24 cellular contexts compared by ENCODE assay signal in genomic region chr15:41473418-41473817, GRCh38. TPM values are rescaled to one million over a fixed set of nuclear protein-coding genes. Genes with fewer than 3 reads are reported as not detected.
DNase-seq lines count a peak whose midpoint lies in the region; ATAC-seq, FAIRE-seq and TF ChIP-seq lines count a peak whose summit lies in the region.
"Had no signal": no experiment of that assay in that cellular context is flagged by ENCODE, and none has a peak within 500 bp of the region (broad histone marks: within the 10 kb centered on the region; RNA-seq: fewer than 3 reads in every experiment).

No MANE protein-coding gene starts in this region.

- no peak for TF ChIP-seq EP300 in HepG2 (IDR thresholded peaks at IDR 0.05; ENCODE audit: low read depth in 2 of 2, low read length in 2 of 2)
- TF ChIP-seq EP300 in HepG2 (CRISPR knock-in tag; IDR thresholded peaks at IDR 0.05; ENCODE audit: borderline replicate concordance) = no peak

- H3K79me2 ChIP-seq in HepG2 (ENCODE audit: insufficient read depth, low read length) = no peaks in the 10 kb centered on the region

- intact Hi-C loops in kidney (cut with DNase I) (no loop called here), HepG2 (cut with micrococcal nuclease; ENCODE audit: unreplicated experiment) (no loop called here), left ventricle myocardium superior (cut with micrococcal nuclease) (no loop called here)

- H2AFZ ChIP-seq in HepG2 (ENCODE audit: low read length) = no peak overlapping the region

- peak; percentile 62; the same call in 2 of the 3 replicates for ATAC-seq in HepG2
- no peak for ATAC-seq in left ventricle myocardium superior
- ATAC-seq: A549 had no signal

- no peak for TF ChIP-seq CTCF in 22Rv1 (IDR thresholded peaks at IDR 0.05)
- TF ChIP-seq CTCF in kidney (IDR thresholded peaks at IDR 0.05; ENCODE audit: borderline replicate concordance, extremely low read depth, insufficient read depth) = no peak
- no peak for TF ChIP-seq CTCF in HepG2 (CRISPR knock-in tag; IDR thresholded peaks at IDR 0.05)
- TF ChIP-seq CTCF in right atrium auricular region (IDR thresholded peaks at IDR 0.05) = no peak

- H3K27me3 ChIP-seq in HepG2 (ENCODE audit: control insufficient read depth in 1 of 2, insufficient read depth in 2 of 2, low read length in 2 of 2) (no peaks in the 10 kb centered on the region), small intestine (ENCODE audit: control insufficient read depth in 2 of 2, insufficient read depth in 2 of 2, low read length in 2 of 2) (no peaks in the 10 kb centered on the region), right atrium auricular region (no peaks in the 10 kb centered on the region)
- H3K27me3 ChIP-seq: BE2C; BLaER1 treated with 17β-estradiol and CSF1 and Interleukin-3, amounts not matched to agents 10 nM and 100 nM had no signal

- no peaks in the 10 kb centered on the region for H4K20me1 ChIP-seq in HepG2 (ENCODE audit: insufficient read depth, low read length)

- TF ChIP-seq RAD21 in HepG2 (CRISPR knock-in tag; IDR thresholded peaks at IDR 0.05) = no peak

- CTCF ChIA-PET in HepG2 (lab: Yijun Ruan, JAX; ENCODE audit: low intra/inter-chr PET ratio, low total read pairs) = no interaction called here

- peaks cover 43 to 61% of the 10 kb centered on the region in 2 donors for H3K36me3 ChIP-seq in kidney (ENCODE audit: control insufficient read depth in 1 of 2, insufficient read depth in 2 of 2, low read length in 2 of 2)
- peaks cover 24 to 62% of the 10 kb centered on the region in 2 experiments; a peak in 4 of 5 replicates for H3K36me3 ChIP-seq in HepG2 (replicated peaks in 1 of 2; ENCODE audit: control insufficient read depth in 1 of 2, insufficient read depth in 2 of 2, low read length in 2 of 2)
- peaks cover 19 to 26% of the 10 kb centered on the region in 2 donors for H3K36me3 ChIP-seq in small intestine (ENCODE audit: control insufficient read depth in 2 of 2, insufficient read depth in 2 of 2, low read length in 2 of 2)
- H3K36me3 ChIP-seq in right atrium auricular region = peaks cover 80% of the 10 kb centered on the region

- no peak overlapping the region for H3K4me2 ChIP-seq in HepG2 (ENCODE audit: low read depth, low read length)
- H3K4me2 ChIP-seq: A549; BLaER1 treated with 17β-estradiol and CSF1 and Interleukin-3, amounts not matched to agents 10 nM and 100 nM had no signal

- in situ Hi-C loops in HepG2 (cut with HindIII; ENCODE audit: extremely low pct_ligation_motif_present, low pct_unique_long_range_greater_than_20kb) = no loop called here

- no TSS peak for BruUV-seq in HepG2 (replicated peaks; lab: Mats Ljungman, UMichigan)

- H3K27ac ChIP-seq in 22Rv1 = 0 out of 2 replicates have a peak overlapping the region, but pooled peaks have one; percentile 58
- no peak overlapping the region for H3K27ac ChIP-seq in kidney (ENCODE audit: low read depth in 2 of 2, low read length in 2 of 2)
- H3K27ac ChIP-seq in HepG2 (ENCODE audit: extremely low read length, insufficient read depth, low read length) = no peak overlapping the region
- H3K27ac ChIP-seq in small intestine (ENCODE audit: low read depth in 1 of 2, low read length in 1 of 2) = no peak overlapping the region
- H3K27ac ChIP-seq in right atrium auricular region = no peak overlapping the region
- H3K27ac ChIP-seq: A549; BLaER1 treated with 17β-estradiol and CSF1 and Interleukin-3, amounts not matched to agents 10 nM and 100 nM had no signal

- TF ChIP-seq POLR2A in HepG2 (IDR thresholded peaks at IDR 0.05; ENCODE audit: insufficient read depth in 1 of 2, low read depth in 2 of 2, low read length in 2 of 2) = no peak

- no peaks in the 10 kb centered on the region for H3K9me3 ChIP-seq in kidney (ENCODE audit: control insufficient read depth in 1 of 2, low read length in 2 of 2)
- H3K9me3 ChIP-seq in HepG2 (ENCODE audit: low read length) = no peaks in the 10 kb centered on the region
- H3K9me3 ChIP-seq in small intestine (ENCODE audit: control insufficient read depth, low read depth) = no peaks in the 10 kb centered on the region
- H3K9me3 ChIP-seq in right atrium auricular region = no peaks in the 10 kb centered on the region
- H3K9me3 ChIP-seq: A549; BE2C; BLaER1 treated with 17β-estradiol and CSF1 and Interleukin-3, amounts not matched to agents 10 nM and 100 nM; HAP-1 had no signal

- no peak for FAIRE-seq in kidney (lab: Jason Lieb, UNC)
- no peak for FAIRE-seq in HepG2 (lab: Jason Lieb, UNC)
- FAIRE-seq in small intestine (lab: Jason Lieb, UNC) = no peak
- FAIRE-seq: A549, G401.6, GM12892, H54 had no signal

- H3K4me3 ChIP-seq in kidney (ENCODE audit: low read length in 2 of 2) = no peak overlapping the region
- no peak overlapping the region for H3K4me3 ChIP-seq in HepG2 (replicated peaks in 1 of 3; ENCODE audit: insufficient read depth in 1 of 3, low read depth in 2 of 3, low read length in 3 of 3)
- no peak overlapping the region for H3K4me3 ChIP-seq in small intestine (ENCODE audit: low read depth in 1 of 2, low read length in 2 of 2)
- H3K4me3 ChIP-seq in right atrium auricular region = no peak overlapping the region
- H3K4me3 ChIP-seq: A549; BLaER1 treated with 17β-estradiol and CSF1 and Interleukin-3, amounts not matched to agents 10 nM and 100 nM; HAP-1 had no signal

- H3K4me1 ChIP-seq in kidney (ENCODE audit: control insufficient read depth in 1 of 2, insufficient read depth in 1 of 2, low read depth in 1 of 2, low read length in 2 of 2) = no peaks in the 10 kb centered on the region
- peaks cover 7% of the 10 kb centered on the region; the same call in 1 of the 2 replicates for H3K4me1 ChIP-seq in HepG2 (ENCODE audit: insufficient read depth, low read length)
- H3K4me1 ChIP-seq in small intestine (ENCODE audit: control insufficient read depth in 2 of 2, insufficient read depth in 1 of 2, low read depth in 1 of 2, low read length in 1 of 2) = no peaks in the 10 kb centered on the region
- no peaks in the 10 kb centered on the region for H3K4me1 ChIP-seq in right atrium auricular region
- H3K4me1 ChIP-seq: BE2C, HAP-1 had no signal

- DNase-seq in kidney (peak; percentile 8), HepG2 (ENCODE audit: low spot score) (no peak), small intestine (peak; percentile 93), right atrium auricular region (ENCODE audit: low spot score) (no peak), left ventricle myocardium superior (no peak), NCI-H446 treated with DMSO at 0.1 percent for 48 hours (lab: John Stamatoyannopoulos, UW) (no peak)
- DNase-seq: 8988T; ACHN; AML-193; BE2C; Calu3; CD4-positive, alpha-beta memory T cell; COR-L47; DMS153; DND-41; GOT3; HFFc6 had no signal

- 79% methylated on average over 11 of the region's 11 CpGs for WGBS in HepG2 (ENCODE audit: low lambda C conversion rate)
- 47 to 78% (median 65%) methylated on average over 11 of the region's 11 CpGs for WGBS in small intestine, 3 donors

- POLR2A ChIA-PET in HepG2 (lab: Yijun Ruan, JAX) = no interaction called here

- H3K9ac ChIP-seq in kidney (ENCODE audit: low read length in 2 of 2) (no peak overlapping the region), HepG2 (ENCODE audit: insufficient read depth, low read depth, low read length) (no peak overlapping the region)
- H3K9ac ChIP-seq: BLaER1 treated with 17β-estradiol and CSF1 and Interleukin-3, amounts not matched to agents 10 nM and 100 nM had no signal

RNA-seq across cellular contexts. Expression of gene ITPKA, which starts 20.3 kb away (rescaled TPM):
- total RNA-seq in kidney (0.66 TPM), HepG2 (2016; rRNA removed; fragmentation: Illumina TruSeq; extraction: Trizol) (29.7 and 41.3 TPM in 2 replicates), right atrium auricular region (under 1 TPM in 1 of 2 donors, not detected in 1; 0.90 TPM), left ventricle myocardium superior (6.0 TPM)
- polyA plus RNA-seq in kidney (ENCODE audit: insufficient read depth, low read depth, low replicate concordance) (not detected), HepG2 (2011; rRNA removed) (13.2 and 16.4 TPM in 2 replicates), small intestine (10 to 100 TPM; 30.3 to 93.9 (median 49.4) TPM)
- total RNA-seq in HepG2 (2016; cell fraction: cytosol; rRNA removed; fragmentation: Illumina TruSeq; extraction: Trizol; ENCODE audit: low read depth) = 18.2 and 21.9 TPM in 2 replicates
- total RNA-seq in HepG2 (2016; cell fraction: insoluble cytoplasmic fraction; rRNA removed; fragmentation: Illumina TruSeq; extraction: Trizol) = 29.5 and 42.6 TPM in 2 replicates
- total RNA-seq in HepG2 (2016; cell fraction: membrane; rRNA removed; fragmentation: Illumina TruSeq; extraction: Trizol) = 35.6 and 37.8 TPM in 2 replicates
- 20.4 and 24.5 TPM in 2 replicates for total RNA-seq in HepG2 (2016; cell fraction: nucleus; rRNA removed; fragmentation: Illumina TruSeq; extraction: Trizol)
- polyA plus RNA-seq in HepG2 (2011; cell fraction: cytosol; rRNA removed) = 16.8 and 21.5 TPM in 2 replicates
- polyA plus RNA-seq in HepG2 (2011; cell fraction: nucleus; rRNA removed) = 31.6 and 37.7 TPM in 2 replicates
- 11.4 and 12.0 TPM in 2 replicates for polyA plus RNA-seq in HepG2 (2012)
- 20.8 and 23.5 TPM in 2 replicates for polyA plus RNA-seq in HepG2 (2016; cell fraction: cytosol; fragmentation: Illumina TruSeq; extraction: Trizol; ENCODE audit: low read depth)
- 34.6 and 34.9 TPM in 2 replicates for polyA plus RNA-seq in HepG2 (2016; cell fraction: insoluble cytoplasmic fraction; fragmentation: Illumina TruSeq; extraction: Trizol; ENCODE audit: low read depth)
- polyA plus RNA-seq in HepG2 (2016; cell fraction: membrane; fragmentation: Illumina TruSeq; extraction: Trizol; ENCODE audit: low read depth) = 30.1 and 33.1 TPM in 2 replicates
- polyA plus RNA-seq in HepG2 (2016; cell fraction: nucleus; fragmentation: Illumina TruSeq; extraction: Trizol; ENCODE audit: insufficient read depth, low read depth) = 50.2 and 55.6 TPM in 2 replicates
- 1.6 and 25.3 TPM in 2 replicates for polyA minus RNA-seq in HepG2 (2011; rRNA and poly(A)+ RNA removed; ENCODE audit: low replicate concordance)
- 14.9 and 16.9 TPM in 2 replicates for polyA minus RNA-seq in HepG2 (2011; cell fraction: cytosol; rRNA and poly(A)+ RNA removed)
- polyA minus RNA-seq in HepG2 (2011; cell fraction: nucleus; rRNA and poly(A)+ RNA removed) = 6.8 and 9.9 TPM in 2 replicates

RNA-seq across cellular contexts. Expression of gene LTK, which starts 40.2 kb away (rescaled TPM):
- 0.91 TPM for total RNA-seq in kidney
- polyA plus RNA-seq in kidney (ENCODE audit: insufficient read depth, low read depth, low replicate concordance) = 6.7 TPM
- not detected in 2 replicates for total RNA-seq in HepG2 (2016; rRNA removed; fragmentation: Illumina TruSeq; extraction: Trizol)
- total RNA-seq in HepG2 (2016; cell fraction: cytosol; rRNA removed; fragmentation: Illumina TruSeq; extraction: Trizol; ENCODE audit: low read depth) = not detected in 2 replicates
- total RNA-seq in HepG2 (2016; cell fraction: insoluble cytoplasmic fraction; rRNA removed; fragmentation: Illumina TruSeq; extraction: Trizol) = not detected in 2 replicates
- not detected in 2 replicates for total RNA-seq in HepG2 (2016; cell fraction: membrane; rRNA removed; fragmentation: Illumina TruSeq; extraction: Trizol)
- 0.12 TPM in 1 of 2 replicates, not detected in the other for total RNA-seq in HepG2 (2016; cell fraction: nucleus; rRNA removed; fragmentation: Illumina TruSeq; extraction: Trizol)
- 0.01 and 0.05 TPM in 2 replicates for polyA plus RNA-seq in HepG2 (2011; rRNA removed)
- 0.05 TPM in 1 of 2 replicates, not detected in the other for polyA plus RNA-seq in HepG2 (2011; cell fraction: cytosol; rRNA removed)
- 0.63 and 0.68 TPM in 2 replicates for polyA plus RNA-seq in HepG2 (2011; cell fraction: nucleus; rRNA removed)
- 0.19 TPM in 1 of 2 replicates, not detected in the other for polyA plus RNA-seq in HepG2 (2012)
- not detected in 2 replicates for polyA plus RNA-seq in HepG2 (2016; cell fraction: cytosol; fragmentation: Illumina TruSeq; extraction: Trizol; ENCODE audit: low read depth)
- polyA plus RNA-seq in HepG2 (2016; cell fraction: insoluble cytoplasmic fraction; fragmentation: Illumina TruSeq; extraction: Trizol; ENCODE audit: low read depth) = not detected in 2 replicates
- polyA plus RNA-seq in HepG2 (2016; cell fraction: membrane; fragmentation: Illumina TruSeq; extraction: Trizol; ENCODE audit: low read depth) = not detected in 2 replicates
- polyA plus RNA-seq in HepG2 (2016; cell fraction: nucleus; fragmentation: Illumina TruSeq; extraction: Trizol; ENCODE audit: insufficient read depth, low read depth) = not detected in 2 replicates
- 0.37 TPM in 1 of 2 replicates, not detected in the other for polyA minus RNA-seq in HepG2 (2011; rRNA and poly(A)+ RNA removed; ENCODE audit: low replicate concordance)
- polyA minus RNA-seq in HepG2 (2011; cell fraction: cytosol; rRNA and poly(A)+ RNA removed) = not detected in 2 replicates
- polyA minus RNA-seq in HepG2 (2011; cell fraction: nucleus; rRNA and poly(A)+ RNA removed) = not detected in 2 replicates
- 10 to 100 TPM; 17.4 to 68.4 (median 48.4) TPM for polyA plus RNA-seq in small intestine
- under 1 TPM in 1 of 2 donors, not detected in 1; 0.98 TPM for total RNA-seq in right atrium auricular region
- 1.5 TPM for total RNA-seq in left ventricle myocardium superior

RNA-seq across cellular contexts. Expression of gene RTF1, which starts 56.5 kb away (rescaled TPM):
- 29.7 TPM for total RNA-seq in kidney
- 14.8 TPM for polyA plus RNA-seq in kidney (ENCODE audit: insufficient read depth, low read depth, low replicate concordance)
- 17.9 and 22.0 TPM in 2 replicates for total RNA-seq in HepG2 (2016; rRNA removed; fragmentation: Illumina TruSeq; extraction: Trizol)
- 10.3 and 10.6 TPM in 2 replicates for total RNA-seq in HepG2 (2016; cell fraction: cytosol; rRNA removed; fragmentation: Illumina TruSeq; extraction: Trizol; ENCODE audit: low read depth)
- 19.3 and 20.7 TPM in 2 replicates for total RNA-seq in HepG2 (2016; cell fraction: insoluble cytoplasmic fraction; rRNA removed; fragmentation: Illumina TruSeq; extraction: Trizol)
- total RNA-seq in HepG2 (2016; cell fraction: membrane; rRNA removed; fragmentation: Illumina TruSeq; extraction: Trizol) = 7.2 and 8.9 TPM in 2 replicates
- 16.0 and 18.0 TPM in 2 replicates for total RNA-seq in HepG2 (2016; cell fraction: nucleus; rRNA removed; fragmentation: Illumina TruSeq; extraction: Trizol)
- 13.6 and 13.9 TPM in 2 replicates for polyA plus RNA-seq in HepG2 (2011; rRNA removed)
- 7.8 and 10.1 TPM in 2 replicates for polyA plus RNA-seq in HepG2 (2011; cell fraction: cytosol; rRNA removed)
- 6.0 and 10.8 TPM in 2 replicates for polyA plus RNA-seq in HepG2 (2011; cell fraction: nucleus; rRNA removed)
- 10.5 and 14.7 TPM in 2 replicates for polyA plus RNA-seq in HepG2 (2012)
- polyA plus RNA-seq in HepG2 (2016; cell fraction: cytosol; fragmentation: Illumina TruSeq; extraction: Trizol; ENCODE audit: low read depth) = 0.95 and 1.3 TPM in 2 replicates
- polyA plus RNA-seq in HepG2 (2016; cell fraction: insoluble cytoplasmic fraction; fragmentation: Illumina TruSeq; extraction: Trizol; ENCODE audit: low read depth) = 26.5 and 29.3 TPM in 2 replicates
- 3.7 and 5.0 TPM in 2 replicates for polyA plus RNA-seq in HepG2 (2016; cell fraction: membrane; fragmentation: Illumina TruSeq; extraction: Trizol; ENCODE audit: low read depth)
- 26.0 and 36.3 TPM in 2 replicates for polyA plus RNA-seq in HepG2 (2016; cell fraction: nucleus; fragmentation: Illumina TruSeq; extraction: Trizol; ENCODE audit: insufficient read depth, low read depth)
- polyA minus RNA-seq in HepG2 (2011; rRNA and poly(A)+ RNA removed; ENCODE audit: low replicate concordance) = 8.0 and 26.1 TPM in 2 replicates
- 10.1 and 12.2 TPM in 2 replicates for polyA minus RNA-seq in HepG2 (2011; cell fraction: cytosol; rRNA and poly(A)+ RNA removed)
- polyA minus RNA-seq in HepG2 (2011; cell fraction: nucleus; rRNA and poly(A)+ RNA removed) = 13.1 and 14.5 TPM in 2 replicates
- polyA plus RNA-seq in small intestine = 10 to 100 TPM; 18.0 to 25.7 (median 24.4) TPM
- total RNA-seq in right atrium auricular region = 10 to 100 TPM; 21.2 to 21.4 TPM
- 26.8 TPM for total RNA-seq in left ventricle myocardium superior

Comparison
In these comparisons a context has a peak if more than half of its experiments do, and no peak if none do; other contexts are left out.
1. DNase-seq: peak in kidney (single experiment) and small intestine (single experiment); none in HepG2 (single experiment), right atrium auricular region (single experiment), left ventricle myocardium superior (single experiment) and NCI-H446 treated with DMSO at 0.1 percent for 48 hours (single experiment).